7 cellular contexts compared by ENCODE assay signal in the genomic region with DNA sequence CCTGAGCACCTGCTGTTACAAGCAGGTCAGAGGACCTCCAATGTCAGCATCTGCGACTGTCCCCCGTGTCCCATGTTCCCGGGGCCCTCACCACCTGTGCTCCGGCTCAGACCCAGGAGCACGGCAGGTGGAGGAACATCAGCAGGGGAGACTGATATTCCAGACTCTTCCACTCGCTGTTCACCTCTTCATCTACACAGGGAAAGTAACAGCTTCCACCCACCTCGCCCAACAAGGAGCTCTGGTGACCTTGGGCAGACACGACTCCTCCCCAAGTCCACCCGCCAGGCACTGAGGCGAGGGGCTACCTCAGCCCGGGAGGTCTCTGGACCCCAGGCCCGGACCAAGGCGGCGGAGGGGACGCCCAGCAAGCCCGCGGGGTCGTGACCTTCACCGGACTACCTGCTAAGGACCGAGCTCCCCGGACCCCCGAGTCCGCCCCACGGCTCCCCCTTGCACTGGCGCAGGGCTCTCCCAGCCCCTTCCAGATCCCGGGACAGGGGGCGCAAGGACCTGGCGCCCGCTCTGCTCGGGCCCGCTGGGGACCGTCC.
DNase-seq lines count a peak whose midpoint lies in the region; ATAC-seq and TF ChIP-seq lines count a peak whose summit lies in the region.
"Not testable (repeated sequence)": the region's sequence is repeated elsewhere in the genome, so short reads cannot be mapped to it uniquely, and the experiment has no call there.

No MANE protein-coding gene starts in this region.

- H3K36me3 Mint-ChIP-seq in activated T-helper 2 cell treated with anti-CD3 and anti-CD28 coated beads, Interferon-gamma antibody, Interleukin-2, Interleukin-4, amounts not matched to agents 10 μg/mL and 5 μg/mL and 100 μg/mL, durations not matched to agents 14 hours and 24 hours and 36 hours (ENCODE audit: low read depth) = not testable (repeated sequence)
- H3K36me3 Mint-ChIP-seq in progenitor cell of endocrine pancreas (ENCODE audit: insufficient read depth) = peaks cover 17% of the 10 kb centered on the region

- peak overlapping the region; percentile 56 for H3K4me3 Mint-ChIP-seq in activated T-helper 2 cell treated with anti-CD3 and anti-CD28 coated beads, Interferon-gamma antibody, Interleukin-2, Interleukin-4, amounts not matched to agents 10 μg/mL and 5 μg/mL and 100 μg/mL, durations not matched to agents 14 hours and 24 hours and 36 hours (ENCODE audit: low read depth)
- peak overlapping the region; percentile 84 for H3K4me3 Mint-ChIP-seq in progenitor cell of endocrine pancreas (ENCODE audit: low read depth)

- not testable (repeated sequence) for H3K9me3 Mint-ChIP-seq in activated T-helper 2 cell treated with anti-CD3 and anti-CD28 coated beads, Interferon-gamma antibody, Interleukin-2, Interleukin-4, amounts not matched to agents 10 μg/mL and 5 μg/mL and 100 μg/mL, durations not matched to agents 14 hours and 24 hours and 36 hours; progenitor cell of endocrine pancreas (ENCODE audit: low read depth)

- not testable (repeated sequence) for TF ChIP-seq CTCF in epithelial cell of proximal tubule (conservative IDR thresholded peaks at IDR 0.05; ENCODE audit: low read depth, low read length); progenitor cell of endocrine pancreas (IDR thresholded peaks at IDR 0.05; ENCODE audit: unreplicated experiment)

- ATAC-seq in GM18511 (IDR thresholded peaks at IDR 0.05; ENCODE audit: unreplicated experiment) (peak; percentile 18), HG02642 (IDR thresholded peaks at IDR 0.05; ENCODE audit: poor library complexity, unreplicated experiment) (peak; percentile 8)

- not testable (repeated sequence) for H3K27me3 Mint-ChIP-seq in activated T-helper 2 cell treated with anti-CD3 and anti-CD28 coated beads, Interferon-gamma antibody, Interleukin-2, Interleukin-4, amounts not matched to agents 10 μg/mL and 5 μg/mL and 100 μg/mL, durations not matched to agents 14 hours and 24 hours and 36 hours (ENCODE audit: low read depth); progenitor cell of endocrine pancreas

- peak; percentile 16 for DNase-seq in NCI-H2171 treated with DMSO at 0.1 percent for 48 hours (lab: John Stamatoyannopoulos, UW)
- DNase-seq in activated T-helper 2 cell treated with anti-CD3 and anti-CD28 coated beads, Interferon-gamma antibody, Interleukin-2, Interleukin-4, amounts not matched to agents 10 μg/mL and 5 μg/mL and 100 μg/mL, durations not matched to agents 14 hours and 24 hours and 36 hours (ENCODE audit: low spot score); epithelial cell of proximal tubule (ENCODE audit: low read depth); progenitor cell of endocrine pancreas (ENCODE audit: low spot score, unreplicated experiment): not testable (repeated sequence)
- peak; percentile 45 for DNase-seq in left kidney (ENCODE audit: low read depth, low spot score)

- peak overlapping the region; percentile 73 for H3K4me3 ChIP-seq in epithelial cell of proximal tubule (ENCODE audit: low read depth, low read length)

- not testable (repeated sequence) for H3K4me1 Mint-ChIP-seq in activated T-helper 2 cell treated with anti-CD3 and anti-CD28 coated beads, Interferon-gamma antibody, Interleukin-2, Interleukin-4, amounts not matched to agents 10 μg/mL and 5 μg/mL and 100 μg/mL, durations not matched to agents 14 hours and 24 hours and 36 hours (ENCODE audit: low read depth)
- H3K4me1 Mint-ChIP-seq in progenitor cell of endocrine pancreas (ENCODE audit: low read depth) = peaks cover 15% of the 10 kb centered on the region

- H3K27ac Mint-ChIP-seq in activated T-helper 2 cell treated with anti-CD3 and anti-CD28 coated beads, Interferon-gamma antibody, Interleukin-2, Interleukin-4, amounts not matched to agents 10 μg/mL and 5 μg/mL and 100 μg/mL, durations not matched to agents 14 hours and 24 hours and 36 hours; progenitor cell of endocrine pancreas: not testable (repeated sequence)

- intact Hi-C loops in activated T-helper 2 cell treated with anti-CD3 and anti-CD28 coated beads, Interferon-gamma antibody, Interleukin-2, Interleukin-4, amounts not matched to agents 10 μg/mL and 5 μg/mL and 100 μg/mL, durations not matched to agents 14 hours and 24 hours and 36 hours (cut with micrococcal nuclease) = loop anchor here (5.0 kb wide), 1 partner anchor 48 kb away; no protein-coding TSS in a partner anchor
